23 cellular contexts compared by ENCODE assay signal in genomic region chr6:121592261-121592935, GRCh38.
"Had no signal": no experiment of that assay in that cellular context is flagged by ENCODE, and none has a peak within 500 bp of the region (broad histone marks: within the 10 kb centered on the region; RNA-seq: fewer than 3 reads in every experiment).

No MANE protein-coding gene starts in this region.

- H3K36me3 Mint-ChIP-seq: activated naive CD8-positive, alpha-beta T cell treated with anti-CD3 and anti-CD28 coated beads for 36 hours had no signal

- H3K27me3 Mint-ChIP-seq: activated CD4-positive, alpha-beta T cell treated with anti-CD3 and anti-CD28 coated beads, Interleukin-2, amount 10 ng/mL, durations not matched to agents 24 days and 14 days; activated CD8-positive, alpha-beta T cell treated with anti-CD3 and anti-CD28 coated beads for 36 hours; activated naive CD8-positive, alpha-beta T cell treated with anti-CD3 and anti-CD28 coated beads for 36 hours; progenitor cell of endocrine pancreas had no signal

- H3K9me3 ChIP-seq: gastrocnemius medialis, heart left ventricle, left lung, transverse colon, vagina had no signal

- ATAC-seq: activated CD8-positive, alpha-beta T cell treated with anti-CD3 and anti-CD28 coated beads for 36 hours; activated T-helper 17 cell treated with anti-CD3 and anti-CD28 coated beads, Interleukin-2, amount 50 U/mL, for 72 hours; gastrocnemius medialis; heart left ventricle; left lung; stimulated activated naive CD8-positive, alpha-beta T cell treated with anti-CD3 and anti-CD28 coated beads, Interleukin-15, Interleukin-2, amounts not matched to agents 100 U/mL and 50 U/mL, for 24 hours had no signal

- H3K4me3 ChIP-seq: dorsolateral prefrontal cortex, gastrocnemius medialis, heart left ventricle, left lung, transverse colon, vagina had no signal

- H3K9me3 Mint-ChIP-seq: activated CD4-positive, alpha-beta T cell treated with anti-CD3 and anti-CD28 coated beads, Interleukin-2, amount 10 ng/mL, durations not matched to agents 24 days and 14 days; activated CD8-positive, alpha-beta T cell treated with anti-CD3 and anti-CD28 coated beads for 36 hours; activated naive CD8-positive, alpha-beta T cell treated with anti-CD3 and anti-CD28 coated beads for 36 hours; activated T-helper 17 cell treated with anti-CD3 and anti-CD28 coated beads, Interleukin-2, amount 50 U/mL, for 72 hours; neural crest cell had no signal

- H3K4me3 Mint-ChIP-seq: activated CD4-positive, alpha-beta T cell treated with anti-CD3 and anti-CD28 coated beads, Interleukin-2, amount 10 ng/mL, durations not matched to agents 24 days and 14 days; activated CD8-positive, alpha-beta T cell treated with anti-CD3 and anti-CD28 coated beads for 36 hours; activated naive CD8-positive, alpha-beta T cell treated with anti-CD3 and anti-CD28 coated beads for 36 hours; activated T-helper 17 cell treated with anti-CD3 and anti-CD28 coated beads, Interleukin-2, amount 50 U/mL, for 72 hours; neural crest cell had no signal

- H3K27me3 ChIP-seq: dorsolateral prefrontal cortex, gastrocnemius medialis, heart left ventricle, left lung, transverse colon, vagina had no signal

- H3K36me3 ChIP-seq: gastrocnemius medialis, heart left ventricle, left lung, transverse colon, vagina had no signal

- H3K27ac Mint-ChIP-seq: activated CD4-positive, alpha-beta T cell treated with anti-CD3 and anti-CD28 coated beads, Interleukin-2, amount 10 ng/mL, durations not matched to agents 24 days and 14 days; activated CD8-positive, alpha-beta T cell treated with anti-CD3 and anti-CD28 coated beads for 36 hours; activated naive CD8-positive, alpha-beta T cell treated with anti-CD3 and anti-CD28 coated beads for 36 hours; activated T-helper 17 cell treated with anti-CD3 and anti-CD28 coated beads, Interleukin-2, amount 50 U/mL, for 72 hours; progenitor cell of endocrine pancreas had no signal

- DNase-seq: activated CD4-positive, alpha-beta T cell treated with anti-CD3 and anti-CD28 coated beads, Interleukin-2, amount 10 ng/mL, durations not matched to agents 24 days and 14 days; activated CD4-positive, CD25-positive, alpha-beta regulatory T cell; activated CD8-positive, alpha-beta T cell treated with anti-CD3 and anti-CD28 coated beads for 36 hours; activated naive CD4-positive, alpha-beta T cell; activated naive CD8-positive, alpha-beta T cell treated with anti-CD3 and anti-CD28 coated beads for 36 hours; activated T-cell treated with anti-CD3 and anti-CD28 coated beads, Interleukin-2, amount 50 U/mL, for 1 hour; amniotic stem cell; dorsolateral prefrontal cortex; gastrocnemius medialis; heart left ventricle; left lung; mammary epithelial cell; stimulated activated CD4-positive, alpha-beta T cell treated with anti-CD3 and anti-CD28 coated beads, Interleukin-12 subunit alpha, Interleukin-12 subunit beta, amount 100 ng/mL, for 4 hours; stimulated activated CD4-positive, alpha-beta T cell treated with anti-CD3 and anti-CD28 coated beads, Interleukin-1b, Interleukin-23, amount 100 ng/mL, for 48 hours; stimulated activated CD8-positive, alpha-beta memory T cell treated with anti-CD3 and anti-CD28 coated beads, Interleukin-4, amount 100 ng/mL, for 48 hours; stimulated activated naive CD8-positive, alpha-beta T cell treated with anti-CD3 and anti-CD28 coated beads, Interleukin-15, Interleukin-2, amounts not matched to agents 100 U/mL and 50 U/mL, for 24 hours; T1000; transverse colon had no signal

- H3K27ac ChIP-seq: epithelial cell of prostate, gastrocnemius medialis, heart left ventricle, left lung, transverse colon had no signal

- H3K4me1 ChIP-seq: left lung had no signal

- H3K4me1 Mint-ChIP-seq: activated CD4-positive, alpha-beta T cell treated with anti-CD3 and anti-CD28 coated beads, Interleukin-2, amount 10 ng/mL, durations not matched to agents 24 days and 14 days; activated naive CD8-positive, alpha-beta T cell treated with anti-CD3 and anti-CD28 coated beads for 36 hours; activated T-helper 17 cell treated with anti-CD3 and anti-CD28 coated beads, Interleukin-2, amount 50 U/mL, for 72 hours had no signal
